Comparison of ENCODE assay signal across 24 cellular contexts in the genomic region with DNA sequence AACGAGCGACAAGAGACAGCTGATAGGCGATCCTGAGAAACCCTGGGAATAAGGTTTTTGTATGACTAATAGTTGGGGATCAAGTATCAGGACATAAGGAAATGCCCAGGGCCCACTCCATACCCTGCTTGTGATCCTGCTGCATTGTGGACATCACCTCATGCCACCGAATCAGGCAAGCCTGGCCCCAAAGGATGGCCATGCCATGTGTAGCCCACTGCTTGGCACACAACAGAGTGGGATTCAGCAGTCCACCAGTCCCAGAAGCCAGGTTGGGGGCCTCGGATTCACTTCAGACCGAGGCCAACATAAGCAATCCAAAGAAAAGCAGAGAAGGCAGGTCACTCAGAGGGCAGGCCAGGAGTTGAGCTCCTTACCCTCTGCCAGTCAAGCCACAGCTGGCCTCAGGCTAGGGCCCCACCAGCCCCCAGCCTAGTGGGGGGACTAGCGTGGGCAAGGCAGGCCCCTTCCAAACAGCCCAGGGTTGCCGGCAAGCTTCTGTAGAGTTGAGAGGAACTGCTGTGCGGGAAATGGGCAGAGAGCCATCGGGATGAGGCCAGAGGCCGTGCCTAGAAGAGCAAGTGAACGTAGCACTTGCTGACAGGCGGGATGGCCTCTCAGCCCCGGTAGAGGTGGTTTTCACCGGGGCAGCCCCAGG.
"Had no signal": no experiment of that assay in that cellular context is flagged by ENCODE, and none has a peak within 500 bp of the region (broad histone marks: within the 10 kb centered on the region; RNA-seq: fewer than 3 reads in every experiment).

No MANE protein-coding gene starts in this region.

- H3K4me3 ChIP-seq: cardiac muscle cell, Peyer's patch, SK-N-MC had no signal

- H3K9me3 ChIP-seq: Peyer's patch had no signal

- ATAC-seq: activated T-cell treated with anti-CD3 and anti-CD28 coated beads, Interleukin-2, amount 50 U/mL, for 4 hours had no signal

- DNase-seq: activated CD4-positive, alpha-beta memory T cell treated with anti-CD3 and anti-CD28 coated beads for 36 hours; activated CD4-positive, alpha-beta T cell treated with anti-CD3 and anti-CD28 coated beads, Interleukin-2, amount 10 ng/mL, durations not matched to agents 7 days and 5 days; activated CD4-positive, CD25-positive, alpha-beta regulatory T cell; activated CD8-positive, alpha-beta memory T cell treated with anti-CD3 and anti-CD28 coated beads for 24 hours; activated effector memory CD4-positive, alpha-beta T cell treated with anti-CD3 and anti-CD28 coated beads, Interleukin-2, amount 50 U/mL, for 16 hours; activated naive CD4-positive, alpha-beta T cell treated with anti-CD3 and anti-CD28 coated beads for 36 hours; activated T-cell treated with anti-CD3 and anti-CD28 coated beads, Interleukin-2, amount 50 U/mL, for 4 hours; brain microvascular endothelial cell; cerebellar nuclear complex; MM.1S; NCI-H1105; NCI-H1436; NCI-H1694 treated with DMSO at 0.1 percent for 48 hours; NCI-H2029 treated with DMSO at 0.1 percent for 48 hours; NCI-H345; NCI-H510A; NCI-H526 treated with DMSO at 0.1 percent for 48 hours; NK-92 treated with Interleukin-12 subunit alpha and Interleukin-12 subunit beta, amount 100 ng/mL, for 24 hours; OCI-M1; T-helper 1 cell had no signal

- H3K27ac ChIP-seq: brain microvascular endothelial cell, cardiac muscle cell, Peyer's patch, SK-N-MC, VCaP had no signal

- H3K27me3 ChIP-seq: brain microvascular endothelial cell, cardiac muscle cell, Peyer's patch had no signal
